ENCODE assay signal across 8 cellular contexts in genomic region chr16:30395155-30395991, GRCh38. TPM values are rescaled to one million over a fixed set of nuclear protein-coding genes. Genes with fewer than 3 reads are reported as not detected.
DNase-seq lines count a peak whose midpoint lies in the region; ATAC-seq and TF ChIP-seq lines count a peak whose summit lies in the region.

TSS of gene ZNF48 (plus strand) at chr16:30395420. CDS start at chr16:30395795, 375 bp downstream.

- POLR2A ChIA-PET in AG04450 (lab: Yijun Ruan, JAX) (interaction anchor here (0.6 to 2.1 kb wide), 8 partner anchors 12 to 330 kb away, joined by 3 to 23 read pairs (median 6); partner anchors contain the start of genes ALDOA and ZNF771), activated B cell treated with CpG ODN at 0.5 μM for 24 hours (lab: Charles Lee) (interaction anchor here (0.6 to 3.2 kb wide), 19 partner anchors 11 to 330 kb away, joined by 3 to 56 read pairs (median 6); partner anchors contain the start of genes ALDOA, CD2BP2, SEPTIN1 and TBC1D10B)

- 0 out of 2 replicates have a peak, but pooled peaks have one; percentile 11 for TF ChIP-seq CTCF in AG04450 (IDR thresholded peaks at IDR 0.05; ENCODE audit: low read depth, low read length)
- TF ChIP-seq CTCF in activated B cell treated with CpG ODN at 0.5 μM for 24 hours (IDR thresholded peaks at IDR 0.05), result no peak
- TF ChIP-seq CTCF in coronary artery (IDR thresholded peaks at IDR 0.05), result no peak

- no peaks in the 10 kb centered on the region for H3K9me3 Mint-ChIP-seq in activated B cell treated with CpG ODN at 0.5 μM for 24 hours

- DNase-seq in AG04450 (ENCODE audit: low read depth, low spot score), result peak; percentile 63
- DNase-seq in NCI-H2227 treated with DMSO at 0.1 percent for 48 hours (lab: John Stamatoyannopoulos, UW), result peak; percentile 95
- peak; percentile 77 for DNase-seq in activated B cell treated with CpG ODN at 0.5 μM for 24 hours
- peak; percentile 89 for DNase-seq in coronary artery (ENCODE audit: low spot score)
- DNase-seq in kidney glomerular epithelial cell (lab: John Stamatoyannopoulos, UW), result peak; percentile 74
- DNase-seq in stimulated activated CD4-positive, alpha-beta T cell treated with anti-CD3 and anti-CD28 coated beads, Interleukin-12 subunit alpha, Interleukin-12 subunit beta, amount 100 ng/mL, for 4 hours, result peak; percentile 69

- H3K27ac ChIP-seq in AG04450 (ENCODE audit: low read depth, low read length) (peak within 1 kb of the TSS; percentile 91), coronary artery (peak within 1 kb of the TSS; percentile 70 to 92)

- ATAC-seq in GM18517 (IDR thresholded peaks at IDR 0.05; ENCODE audit: unreplicated experiment) (peak; percentile 59), HG03108 (IDR thresholded peaks at IDR 0.05; ENCODE audit: unreplicated experiment) (peak; percentile 64), activated B cell treated with CpG ODN at 0.5 μM for 24 hours (ENCODE audit: low read depth) (peak; percentile 96)

- H3K36me3 Mint-ChIP-seq in activated B cell treated with CpG ODN at 0.5 μM for 24 hours (ENCODE audit: low read depth), result peaks cover 27% of the 10 kb centered on the region

- intact Hi-C loops in activated B cell treated with CpG ODN at 0.5 μM for 24 hours (cut with micrococcal nuclease), result loop anchor here (1.0 to 2.0 kb wide), 7 partner anchors 12 to 532 kb away; partner anchors contain the start of genes CD2BP2, CDIPT, SEPTIN1 and TBC1D10B

- H3K4me3 Mint-ChIP-seq in activated B cell treated with CpG ODN at 0.5 μM for 24 hours, result peak within 1 kb of the TSS; percentile 91

- H3K27me3 ChIP-seq in AG04450 (ENCODE audit: control insufficient read depth, insufficient read depth, low read length), result no peaks in the 10 kb centered on the region

- peak within 1 kb of the TSS; percentile 78 for H3K27ac Mint-ChIP-seq in activated B cell treated with CpG ODN at 0.5 μM for 24 hours

- H3K4me3 ChIP-seq in AG04450 (ENCODE audit: low read depth, low read length) (peak within 1 kb of the TSS; percentile 79), coronary artery (peak within 1 kb of the TSS; percentile 93)

- no peaks in the 10 kb centered on the region for H3K27me3 Mint-ChIP-seq in activated B cell treated with CpG ODN at 0.5 μM for 24 hours

- CTCF ChIA-PET in AG04450 (lab: Charles Lee), result interaction anchor here (0.5 to 2.5 kb wide), 7 partner anchors 12 to 339 kb away, joined by 3 to 13 read pairs (median 3); partner anchors contain the start of gene ZNF771
- CTCF ChIA-PET in activated B cell treated with CpG ODN at 0.5 μM for 24 hours (lab: Charles Lee), result interaction anchor here (0.8 to 1.9 kb wide), 8 partner anchors 12 to 220 kb away, joined by 3 to 14 read pairs (median 6); partner anchors contain the start of genes DCTPP1, SEPTIN1 and ZNF771

- no peaks in the 10 kb centered on the region; the same call in 1 of the 2 replicates for H3K9me3 ChIP-seq in AG04450 (ENCODE audit: control insufficient read depth, insufficient read depth, low read length)

- H3K4me1 Mint-ChIP-seq in activated B cell treated with CpG ODN at 0.5 μM for 24 hours, result peaks cover 31% of the 10 kb centered on the region

RNA-seq across cellular contexts. Expression of gene ZNF48, which starts in this region (rescaled TPM):
- 4.3 and 5.3 TPM in 2 replicates for polyA plus RNA-seq in AG04450 (2011; rRNA removed)
- polyA minus RNA-seq in AG04450 (2011; rRNA and poly(A)+ RNA removed), result 5.9 and 6.6 TPM in 2 replicates
- 11.7 and 13.0 TPM in 2 replicates for total RNA-seq in activated B cell treated with CpG ODN at 0.5 μM for 24 hours

Comparison
In these comparisons a context has a peak if more than half of its experiments do, and no peak if none do; other contexts are left out.
1. Peak in every context shown above with its lines: DNase-seq, ATAC-seq, H3K4me3 ChIP-seq and H3K27ac ChIP-seq.